25 cellular contexts compared by ENCODE assay signal in the genomic region with DNA sequence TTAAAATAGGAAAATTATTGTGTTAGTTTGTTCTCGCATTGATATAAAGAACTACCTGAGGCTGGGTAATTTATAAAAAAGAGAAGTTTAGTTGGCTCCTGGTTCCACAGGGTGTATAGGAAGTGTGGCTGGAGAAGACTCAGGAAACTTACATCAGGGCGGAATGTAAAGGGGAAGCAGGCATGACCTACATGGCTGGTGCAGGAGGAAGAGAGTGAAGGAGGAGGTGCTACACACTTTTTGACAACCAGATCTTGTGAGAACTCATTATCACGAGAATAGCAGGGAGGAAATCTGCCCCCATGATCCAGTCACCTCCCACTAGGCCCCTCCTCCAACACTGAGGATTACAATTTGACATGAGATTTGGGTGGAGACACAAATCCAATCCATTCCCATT.
DNase-seq lines count a peak whose midpoint lies in the region; ATAC-seq and TF ChIP-seq lines count a peak whose summit lies in the region.
"Had no signal": no experiment of that assay in that cellular context is flagged by ENCODE, and none has a peak within 500 bp of the region (broad histone marks: within the 10 kb centered on the region; RNA-seq: fewer than 3 reads in every experiment).

No MANE protein-coding gene starts in this region.

- peaks cover 5% of the 10 kb centered on the region for H3K9me3 Mint-ChIP-seq in WTC11

- no peaks in the 10 kb centered on the region for H3K27me3 ChIP-seq in upper lobe of right lung

- no peaks in the 10 kb centered on the region for H3K9me3 ChIP-seq in upper lobe of right lung
- H3K9me3 ChIP-seq: A549; BLaER1 treated with 17β-estradiol and CSF1 and Interleukin-3, amounts not matched to agents 10 nM and 100 nM; SK-N-SH had no signal

- peaks cover 33% of the 10 kb centered on the region for H3K4me1 Mint-ChIP-seq in WTC11
- H3K4me1 Mint-ChIP-seq: CD4-positive, alpha-beta memory T cell; IgD-negative memory B cell had no signal

- CTCF ChIA-PET in WTC11 (lab: Charles Lee) = interaction anchor here (1.4 kb wide), 1 partner anchor 12 kb away, joined by 6 read pairs; no protein-coding TSS in a partner anchor

- no peaks in the 10 kb centered on the region for H3K36me3 ChIP-seq in upper lobe of right lung
- H3K36me3 ChIP-seq: BLaER1 treated with 17β-estradiol and CSF1 and Interleukin-3, amounts not matched to agents 10 nM and 100 nM had no signal

- H3K4me1 ChIP-seq in upper lobe of right lung = no peaks in the 10 kb centered on the region
- H3K4me1 ChIP-seq: A549 had no signal

- DNase-seq in KBM-7 (peak; percentile 12), NOMO-1 treated with dmso at 0.1 percent for 144 hours (lab: John Stamatoyannopoulos, UW; ENCODE audit: unreplicated experiment) (peak; percentile 12), WTC11 (ENCODE audit: low spot score) (no peak), upper lobe of right lung (no peak), RPMI8226 (no peak), COLO668 (lab: John Stamatoyannopoulos, UW; ENCODE audit: unreplicated experiment) (no peak)
- DNase-seq in activated CD8-positive, alpha-beta memory T cell treated with anti-CD3 and anti-CD28 coated beads, Interleukin-2, amount 50 U/mL, for 4 hours = no peak
- DNase-seq: AML-193; CD4-positive, alpha-beta memory T cell; DMS 273 treated with DMSO at 0.1 percent for 48 hours; DMS79 treated with DMSO at 0.1 percent for 48 hours; GF-D8; NCI-H1092 treated with DMSO at 0.1 percent for 48 hours; NCI-H1436; NCI-H187 treated with DMSO at 0.1 percent for 48 hours; NCI-H2171 treated with DMSO at 0.1 percent for 48 hours; NCI-H345; NCI-H524; NCI-H748 treated with DMSO at 0.1 percent for 48 hours; SK-N-SH; T-helper 1 cell had no signal

- no peaks in the 10 kb centered on the region for H3K36me3 Mint-ChIP-seq in WTC11
- H3K36me3 Mint-ChIP-seq: CD4-positive, alpha-beta memory T cell; IgD-negative memory B cell had no signal

- intact Hi-C loops in upper lobe of right lung (cut with DNase I) = no loop called here

- ATAC-seq in WTC11 = peak; percentile 60
- ATAC-seq in upper lobe of right lung = peak; percentile 28
- ATAC-seq: A549 had no signal

- no peak overlapping the region for H3K27ac ChIP-seq in upper lobe of right lung
- H3K27ac ChIP-seq: A549; BLaER1 treated with 17β-estradiol and CSF1 and Interleukin-3, amounts not matched to agents 10 nM and 100 nM; HL-60 had no signal

- in situ Hi-C loops in KBM-7 (cut with MboI; ENCODE audit: low pct_unique_long_range_greater_than_20kb, low sequenced_read_pairs) = no loop called here

- H3K27me3 Mint-ChIP-seq in WTC11 (ENCODE audit: low read depth) = no peaks in the 10 kb centered on the region
- H3K27me3 Mint-ChIP-seq: CD4-positive, alpha-beta memory T cell; IgD-negative memory B cell had no signal

- 0 out of 2 replicates have a peak overlapping the region, but pooled peaks have one; percentile 9 for H3K27ac Mint-ChIP-seq in WTC11
- H3K27ac Mint-ChIP-seq: CD4-positive, alpha-beta memory T cell; IgD-negative memory B cell had no signal

- POLR2A ChIA-PET in WTC11 (lab: Charles Lee) = no interaction called here

- H3K4me3 ChIP-seq in upper lobe of right lung = no peak overlapping the region
- H3K4me3 ChIP-seq: A549; BLaER1 treated with 17β-estradiol and CSF1 and Interleukin-3, amounts not matched to agents 10 nM and 100 nM had no signal

- TF ChIP-seq CTCF in WTC11 (IDR thresholded peaks at IDR 0.05) (no peak), upper lobe of right lung (IDR thresholded peaks at IDR 0.05) (no peak)

- no peak overlapping the region for H3K4me3 Mint-ChIP-seq in WTC11
- H3K4me3 Mint-ChIP-seq: CD4-positive, alpha-beta memory T cell; IgD-negative memory B cell had no signal

TF ChIP-seq in WTC11, 78 proteins besides CTCF, POLR2A, EP300 and RAD21 (continues in another document):
- TF ChIP-seq ZNF121 (CRISPR knock-in tag; IDR thresholded peaks at IDR 0.05) (no peak), ZNF396 (CRISPR knock-in tag; IDR thresholded peaks at IDR 0.05; ENCODE audit: borderline replicate concordance) (no peak), JAZF1 (CRISPR knock-in tag; IDR thresholded peaks at IDR 0.05) (no peak), ZNF671 (CRISPR knock-in tag; IDR thresholded peaks at IDR 0.05) (no peak), FOXP1 (CRISPR knock-in tag; IDR thresholded peaks at IDR 0.05; ENCODE audit: borderline replicate concordance) (no peak), ATF1 (CRISPR knock-in tag; IDR thresholded peaks at IDR 0.05) (no peak), NFATC4 (CRISPR knock-in tag; IDR thresholded peaks at IDR 0.05) (no peak)
- TF ChIP-seq, protein P1, sequence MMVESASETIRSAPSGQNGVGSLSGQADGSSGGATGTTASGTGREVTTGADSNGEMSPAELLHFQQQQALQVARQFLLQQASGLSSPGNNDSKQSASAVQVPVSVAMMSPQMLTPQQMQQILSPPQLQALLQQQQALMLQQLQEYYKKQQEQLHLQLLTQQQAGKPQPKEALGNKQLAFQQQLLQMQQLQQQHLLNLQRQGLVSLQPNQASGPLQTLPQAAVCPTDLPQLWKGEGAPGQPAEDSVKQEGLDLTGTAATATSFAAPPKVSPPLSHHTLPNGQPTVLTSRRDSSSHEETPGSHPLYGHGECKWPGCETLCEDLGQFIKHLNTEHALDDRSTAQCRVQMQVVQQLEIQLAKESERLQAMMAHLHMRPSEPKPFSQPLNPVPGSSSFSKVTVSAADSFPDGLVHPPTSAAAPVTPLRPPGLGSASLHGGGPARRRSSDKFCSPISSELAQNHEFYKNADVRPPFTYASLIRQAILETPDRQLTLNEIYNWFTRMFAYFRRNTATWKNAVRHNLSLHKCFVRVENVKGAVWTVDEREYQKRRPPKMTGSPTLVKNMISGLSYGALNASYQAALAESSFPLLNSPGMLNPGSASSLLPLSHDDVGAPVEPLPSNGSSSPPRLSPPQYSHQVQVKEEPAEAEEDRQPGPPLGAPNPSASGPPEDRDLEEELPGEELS (CRISPR knock-in tag; IDR thresholded peaks at IDR 0.05) = no peak
- TF ChIP-seq, protein P2, sequence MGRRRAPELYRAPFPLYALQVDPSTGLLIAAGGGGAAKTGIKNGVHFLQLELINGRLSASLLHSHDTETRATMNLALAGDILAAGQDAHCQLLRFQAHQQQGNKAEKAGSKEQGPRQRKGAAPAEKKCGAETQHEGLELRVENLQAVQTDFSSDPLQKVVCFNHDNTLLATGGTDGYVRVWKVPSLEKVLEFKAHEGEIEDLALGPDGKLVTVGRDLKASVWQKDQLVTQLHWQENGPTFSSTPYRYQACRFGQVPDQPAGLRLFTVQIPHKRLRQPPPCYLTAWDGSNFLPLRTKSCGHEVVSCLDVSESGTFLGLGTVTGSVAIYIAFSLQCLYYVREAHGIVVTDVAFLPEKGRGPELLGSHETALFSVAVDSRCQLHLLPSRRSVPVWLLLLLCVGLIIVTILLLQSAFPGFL (CRISPR knock-in tag; IDR thresholded peaks at IDR 0.05; ENCODE audit: borderline replicate concordance) = no peak
- TF ChIP-seq, protein P3, sequence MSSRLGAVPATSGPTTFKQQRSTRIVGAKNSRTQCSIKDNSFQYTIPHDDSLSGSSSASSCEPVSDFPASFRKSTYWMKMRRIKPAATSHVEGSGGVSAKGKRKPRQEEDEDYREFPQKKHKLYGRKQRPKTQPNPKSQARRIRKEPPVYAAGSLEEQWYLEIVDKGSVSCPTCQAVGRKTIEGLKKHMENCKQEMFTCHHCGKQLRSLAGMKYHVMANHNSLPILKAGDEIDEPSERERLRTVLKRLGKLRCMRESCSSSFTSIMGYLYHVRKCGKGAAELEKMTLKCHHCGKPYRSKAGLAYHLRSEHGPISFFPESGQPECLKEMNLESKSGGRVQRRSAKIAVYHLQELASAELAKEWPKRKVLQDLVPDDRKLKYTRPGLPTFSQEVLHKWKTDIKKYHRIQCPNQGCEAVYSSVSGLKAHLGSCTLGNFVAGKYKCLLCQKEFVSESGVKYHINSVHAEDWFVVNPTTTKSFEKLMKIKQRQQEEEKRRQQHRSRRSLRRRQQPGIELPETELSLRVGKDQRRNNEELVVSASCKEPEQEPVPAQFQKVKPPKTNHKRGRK (CRISPR knock-in tag; IDR thresholded peaks at IDR 0.05; ENCODE audit: borderline replicate concordance) = no peak
- TF ChIP-seq, protein P4, sequence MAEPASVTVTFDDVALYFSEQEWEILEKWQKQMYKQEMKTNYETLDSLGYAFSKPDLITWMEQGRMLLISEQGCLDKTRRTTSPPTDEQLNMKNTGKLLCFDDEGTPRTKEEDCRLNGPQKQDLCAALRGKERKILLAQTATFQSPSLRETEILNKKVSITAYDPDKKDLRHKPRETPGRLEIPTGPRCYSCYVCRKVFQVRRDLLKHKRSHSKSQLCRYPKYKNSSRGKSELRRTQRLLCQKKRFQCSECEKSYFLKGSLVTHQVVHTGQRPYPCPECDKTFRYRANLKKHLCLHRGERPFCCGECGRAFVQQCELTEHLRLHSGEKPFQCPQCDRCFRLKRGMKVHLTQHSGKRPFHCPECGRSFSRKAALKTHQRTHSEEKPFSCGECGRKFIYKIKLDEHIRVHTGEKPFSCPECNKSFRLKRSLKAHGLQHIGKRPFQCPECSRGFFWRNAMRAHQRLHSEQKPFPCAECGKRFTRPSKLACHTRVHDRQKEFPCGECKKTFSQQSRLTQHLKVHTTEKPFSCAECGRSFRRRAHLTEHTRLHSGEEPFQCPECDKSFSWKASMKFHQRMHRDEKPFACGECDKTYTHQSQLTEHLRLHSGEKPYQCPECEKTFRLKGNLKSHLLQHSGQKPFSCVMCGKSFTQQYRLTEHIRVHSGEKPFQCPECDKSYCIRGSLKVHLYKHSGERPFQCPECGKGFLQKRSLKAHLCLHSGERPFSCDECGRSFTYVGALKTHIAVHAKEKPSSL (CRISPR knock-in tag; conservative IDR thresholded peaks at IDR 0.05) = no peak

Comparison
In these comparisons a context has a peak if more than half of its experiments do, and no peak if none do; other contexts are left out.
1. DNase-seq: peak in KBM-7 (single experiment) and NOMO-1 treated with dmso at 0.1 percent for 144 hours (single experiment); none in WTC11 (single experiment), upper lobe of right lung (single experiment), RPMI8226 (single experiment), COLO668 (single experiment) and activated CD8-positive, alpha-beta memory T cell treated with anti-CD3 and anti-CD28 coated beads, Interleukin-2, amount 50 U/mL, for 4 hours (single experiment).